Comparison of ENCODE assay signal across 17 cellular contexts in the genomic region with DNA sequence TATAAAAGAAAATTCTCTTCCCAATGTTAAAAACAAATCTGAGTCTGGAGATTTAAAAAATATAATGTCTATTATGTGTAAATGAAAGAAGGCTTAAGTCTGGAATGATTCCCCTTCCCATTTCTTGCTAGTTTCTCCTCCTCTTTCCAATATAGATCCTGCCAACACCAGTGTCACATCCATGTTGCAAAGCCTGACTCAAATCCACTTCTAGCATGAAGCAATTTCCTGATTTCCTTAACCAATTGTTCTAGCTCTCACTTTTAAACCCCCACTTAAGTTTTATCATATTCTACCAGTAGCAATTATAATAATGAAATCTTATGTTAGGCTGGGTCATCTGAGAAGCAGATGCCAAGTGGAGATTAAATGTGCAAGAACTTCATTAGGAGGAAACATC.
A peak's percentile ranks its signal among the peaks of the same experiment; 100 is the strongest.
DNase-seq lines count a peak whose midpoint lies in the region; ATAC-seq, FAIRE-seq and TF ChIP-seq lines count a peak whose summit lies in the region.
"Had no signal": no experiment of that assay in that cellular context is flagged by ENCODE, and none has a peak within 500 bp of the region (broad histone marks: within the 10 kb centered on the region; RNA-seq: fewer than 3 reads in every experiment).

No MANE protein-coding gene starts in this region.

- peak; percentile 64 for DNase-seq in bronchial epithelial cell (ENCODE audit: low read depth)
- DNase-seq in epithelial cell of esophagus (ENCODE audit: low read depth), result peak; percentile 47
- peak; percentile 59 for DNase-seq in fibroblast of pulmonary artery (ENCODE audit: low read depth)
- no peak for DNase-seq in islet precursor cell
- no peak for DNase-seq in activated naive CD4-positive, alpha-beta T cell treated with anti-CD3 and anti-CD28 coated beads, Interleukin-2, amount 50 U/mL, for 72 hours (ENCODE audit: low spot score in 2 of 2)
- DNase-seq in GM12892 (ENCODE audit: insufficient read length), result no peak
- DNase-seq: C1 segment of cervical spinal cord; Calu3; CD4-positive, alpha-beta memory T cell; COR-L47; DMS79 treated with DMSO at 0.1 percent for 48 hours; GF-D8; GM23248; H7; HCEC 1CT had no signal

- FAIRE-seq in bronchial epithelial cell (lab: Jason Lieb, UNC) (no peak), GM12892 (lab: Jason Lieb, UNC) (no peak)
- FAIRE-seq: GM12891, H1 had no signal

- H3K4me3 ChIP-seq in bronchial epithelial cell (ENCODE audit: low read depth, low read length), result no peak overlapping the region
- no peak overlapping the region for H3K4me3 ChIP-seq in epithelial cell of esophagus (ENCODE audit: low read length)
- no peak overlapping the region for H3K4me3 ChIP-seq in fibroblast of pulmonary artery (replicated peaks; ENCODE audit: low read depth, low read length)
- H3K4me3 ChIP-seq: GM23248 had no signal

- TF ChIP-seq CTCF in bronchial epithelial cell (IDR thresholded peaks at IDR 0.05; ENCODE audit: insufficient read depth, low read length, severe bottlenecking), result no peak
- TF ChIP-seq CTCF in epithelial cell of esophagus (IDR thresholded peaks at IDR 0.05; ENCODE audit: insufficient read depth, low read depth, low read length, missing control alignments), result no peak
- no peak for TF ChIP-seq CTCF in fibroblast of pulmonary artery (IDR thresholded peaks at IDR 0.05; ENCODE audit: low read length, missing control alignments)

- no peaks in the 10 kb centered on the region for H3K36me3 ChIP-seq in bronchial epithelial cell (ENCODE audit: control insufficient read depth, insufficient read depth, low read length)

- H3K36me3 Mint-ChIP-seq in activated naive CD4-positive, alpha-beta T cell treated with anti-CD3 and anti-CD28 coated beads, Interleukin-2, amount 50 U/mL, for 72 hours, result peaks cover 0 to 11% of the 10 kb centered on the region in 2 donors
- H3K36me3 Mint-ChIP-seq: CD4-positive, alpha-beta memory T cell had no signal

- ATAC-seq in activated naive CD4-positive, alpha-beta T cell treated with anti-CD3 and anti-CD28 coated beads, Interleukin-2, amount 50 U/mL, for 72 hours, result no peak

- peaks cover 0 to 6% of the 10 kb centered on the region in 2 donors for H3K9me3 Mint-ChIP-seq in activated naive CD4-positive, alpha-beta T cell treated with anti-CD3 and anti-CD28 coated beads, Interleukin-2, amount 50 U/mL, for 72 hours

- no peaks in the 10 kb centered on the region for H3K27me3 ChIP-seq in bronchial epithelial cell (ENCODE audit: control insufficient read depth, insufficient read depth, low read length)

- H3K27ac Mint-ChIP-seq in activated naive CD4-positive, alpha-beta T cell treated with anti-CD3 and anti-CD28 coated beads, Interleukin-2, amount 50 U/mL, for 72 hours, result no peak overlapping the region
- H3K27ac Mint-ChIP-seq: CD4-positive, alpha-beta memory T cell had no signal

- TF ChIP-seq POLR2A in GM12892 (IDR thresholded peaks at IDR 0.05; ENCODE audit: low read depth, low read length), result no peak

Comparison
In these comparisons a context has a peak if more than half of its experiments do, and no peak if none do; other contexts are left out.
1. DNase-seq: peak in bronchial epithelial cell (single experiment), epithelial cell of esophagus (single experiment) and fibroblast of pulmonary artery (single experiment); none in islet precursor cell (single experiment), activated naive CD4-positive, alpha-beta T cell treated with anti-CD3 and anti-CD28 coated beads, Interleukin-2, amount 50 U/mL, for 72 hours (0 of 2) and GM12892 (single experiment).